ENCODE assay signal across 33 cellular contexts in the genomic region with DNA sequence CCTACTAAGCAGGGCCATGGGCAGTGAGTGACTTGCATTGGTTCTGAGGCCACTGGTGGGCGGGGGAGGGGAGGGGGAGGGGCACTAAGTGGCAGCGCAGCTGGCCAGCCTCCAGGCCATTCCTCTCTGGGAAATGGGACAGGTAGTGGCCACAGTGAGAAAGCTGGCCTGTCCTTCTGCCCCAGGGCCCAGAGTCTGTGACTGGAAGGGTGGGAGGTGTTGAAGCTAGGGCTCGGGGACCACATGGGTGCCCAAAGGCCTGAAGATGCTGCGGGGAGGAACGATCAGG. TPM values are rescaled to one million over a fixed set of nuclear protein-coding genes. Genes with fewer than 3 reads are reported as not detected.
"Had no signal": no experiment of that assay in that cellular context is flagged by ENCODE, and none has a peak within 500 bp of the region (broad histone marks: within the 10 kb centered on the region; RNA-seq: fewer than 3 reads in every experiment).

No MANE protein-coding gene starts in this region.

- H3K27ac ChIP-seq: colonic mucosa, epithelial cell of prostate, esophagus squamous epithelium, gastrocnemius medialis, heart right ventricle, left ventricle myocardium inferior, lower lobe of right lung had no signal

- H3K4me1 Mint-ChIP-seq: endodermal cell, immature natural killer cell, mesothelial cell of epicardium had no signal

- H3K4me3 ChIP-seq: colonic mucosa, esophagus squamous epithelium, gastrocnemius medialis, heart right ventricle, left ventricle myocardium inferior, lower lobe of right lung, mucosa of descending colon had no signal

- H3K27ac Mint-ChIP-seq: dendritic cell treated with granulocyte-macrophage colony-stimulating factor and Interleukin-4, amounts not matched to agents 40 ng/mL and 50 ng/mL, for 4 days; effector memory CD8-positive, alpha-beta T cell; endodermal cell; immature natural killer cell; mesothelial cell of epicardium had no signal

- H3K36me3 Mint-ChIP-seq: immature natural killer cell, mesothelial cell of epicardium had no signal

- H3K4me3 Mint-ChIP-seq: dendritic cell treated with granulocyte-macrophage colony-stimulating factor and Interleukin-4, amounts not matched to agents 40 ng/mL and 50 ng/mL, for 4 days; effector memory CD8-positive, alpha-beta T cell; endodermal cell; immature natural killer cell; mesothelial cell of epicardium had no signal

- H3K36me3 ChIP-seq: colonic mucosa, esophagus squamous epithelium, gastrocnemius medialis, heart right ventricle, left ventricle myocardium inferior, lower lobe of right lung had no signal

- H3K27me3 ChIP-seq: colonic mucosa had no signal

- H3K9me3 ChIP-seq: colonic mucosa, esophagus squamous epithelium, gastrocnemius medialis, heart right ventricle, left ventricle myocardium inferior, lower lobe of right lung, mucosa of descending colon had no signal

- H3K9me3 Mint-ChIP-seq: dendritic cell treated with granulocyte-macrophage colony-stimulating factor and Interleukin-4, amounts not matched to agents 40 ng/mL and 50 ng/mL, for 4 days; effector memory CD8-positive, alpha-beta T cell; endodermal cell; immature natural killer cell; mesothelial cell of epicardium had no signal

- DNase-seq: colonic mucosa; cortex of kidney; effector CD8-positive, alpha-beta T cell; effector memory CD8-positive, alpha-beta T cell; endodermal cell; esophagus squamous epithelium; foreskin fibroblast; foreskin melanocyte; gastrocnemius medialis; glutamatergic neuron; head of caudate nucleus; heart right ventricle; hippocampal formation; immature natural killer cell; islet precursor cell; kidney; kidney glomerular epithelial cell; left colon; left ventricle myocardium inferior; lower lobe of right lung; mesenchymal stem cell; mucosa of descending colon had no signal

- H3K4me1 ChIP-seq: colonic mucosa, gastrocnemius medialis, heart right ventricle, left ventricle myocardium inferior, lower lobe of right lung had no signal

RNA-seq across cellular contexts. Expression of gene ALOX12B, which starts 0.4 kb away (rescaled TPM):
- total RNA-seq: dermis microvascular lymphatic vessel endothelial cell, gastrocnemius medialis, glomerular endothelial cell, heart right ventricle, kidney, left lobe of liver, left ventricle myocardium inferior, liver, lower lobe of right lung, lung microvascular endothelial cell, mesenteric fat pad, mesothelial cell of epicardium had no signal
- polyA plus RNA-seq: heart right ventricle, liver had no signal

RNA-seq across cellular contexts. Expression of gene ALOXE3, which starts 30.4 kb away (rescaled TPM):
- total RNA-seq: colonic mucosa, dermis microvascular lymphatic vessel endothelial cell, gastrocnemius medialis, glomerular endothelial cell, heart right ventricle, kidney, left colon, left lobe of liver, left ventricle myocardium inferior, liver, lower lobe of right lung, lung microvascular endothelial cell, mesenteric fat pad, mucosa of descending colon, myocyte had no signal
- polyA plus RNA-seq: immature natural killer cell, liver had no signal

RNA-seq across cellular contexts. Expression of gene HES7, which starts 36.0 kb away (rescaled TPM):
- total RNA-seq: colonic mucosa, esophagus squamous epithelium, gastrocnemius medialis, glomerular endothelial cell, left colon, left lobe of liver, left ventricle myocardium inferior, liver, lung microvascular endothelial cell, mesenteric fat pad had no signal
- polyA plus RNA-seq: immature natural killer cell, liver had no signal

RNA-seq across cellular contexts. Expression of gene ALOX15B, which starts 49.0 kb away (rescaled TPM):
- total RNA-seq: chondrocyte, dermis microvascular lymphatic vessel endothelial cell, endodermal cell, glomerular endothelial cell, left ventricle myocardium inferior, lung microvascular endothelial cell, mesothelial cell of epicardium, myocyte had no signal
- polyA plus RNA-seq: immature natural killer cell had no signal
